ENCODE assay signal across 1 cellular context in genomic region chrX:47650164-47651042, GRCh38.
TF ChIP-seq lines count a peak whose summit lies in the region.

Gene ELK1 (minus strand): TSS chrX:47650563. CDS start chrX:47641441, 9,122 bp downstream.

TF ChIP-seq in HEK293, 187 proteins besides CTCF, POLR2A, EP300 and RAD21 (continued from another document):
- peak; percentile 82 for TF ChIP-seq ZNF398 (tag by site-specific recombination; IDR thresholded peaks at IDR 0.05)
- peak; percentile 42; the same call in 1 of the 2 replicates for TF ChIP-seq ZEB2 (tag by site-specific recombination; IDR thresholded peaks at IDR 0.05)
- TF ChIP-seq ZNF548 (tag by site-specific recombination; IDR thresholded peaks at IDR 0.05): no peak
- no peak for TF ChIP-seq ZBTB21 (tag by site-specific recombination; IDR thresholded peaks at IDR 0.05)
- TF ChIP-seq ZNF23 (tag by site-specific recombination; IDR thresholded peaks at IDR 0.05; ENCODE audit: borderline replicate concordance): no peak
- TF ChIP-seq GLIS1 (tag by site-specific recombination; IDR thresholded peaks at IDR 0.05): peak; percentile 75
- TF ChIP-seq ZNF391 (tag by site-specific recombination; IDR thresholded peaks at IDR 0.05; ENCODE audit: borderline replicate concordance, low read depth): peak; percentile 59; the same call in 1 of the 2 replicates
- TF ChIP-seq ZNF362 (tag by site-specific recombination; IDR thresholded peaks at IDR 0.05): no peak
- TF ChIP-seq ZBTB11 (tag by site-specific recombination; conservative IDR thresholded peaks at IDR 0.05; ENCODE audit: low read depth): 0 out of 2 replicates have a peak, but pooled peaks have one; percentile 15
- TF ChIP-seq SP3 (tag by site-specific recombination; IDR thresholded peaks at IDR 0.05): peak; percentile 77
- peak; percentile 69; the same call in 1 of the 2 replicates for TF ChIP-seq ZBTB48 (tag by site-specific recombination; IDR thresholded peaks at IDR 0.05)
- no peak for TF ChIP-seq ZNF530 (tag by site-specific recombination; IDR thresholded peaks at IDR 0.05; ENCODE audit: low read depth)
- TF ChIP-seq ZNF747 (tag by site-specific recombination; IDR thresholded peaks at IDR 0.05): no peak
- TF ChIP-seq ZNF211 (tag by site-specific recombination; IDR thresholded peaks at IDR 0.05; ENCODE audit: low read depth): no peak
- TF ChIP-seq KLF10 (tag by site-specific recombination; IDR thresholded peaks at IDR 0.05): peak; percentile 96
- peak; percentile 46; the same call in 1 of the 2 replicates for TF ChIP-seq KLF8 (tag by site-specific recombination; IDR thresholded peaks at IDR 0.05)
- TF ChIP-seq SP2 (tag by site-specific recombination; IDR thresholded peaks at IDR 0.05): peak; percentile 88
- peak; percentile 73 for TF ChIP-seq ZBTB17 (tag by site-specific recombination; IDR thresholded peaks at IDR 0.05)
- TF ChIP-seq ZBTB10 (tag by site-specific recombination; IDR thresholded peaks at IDR 0.05): peak; percentile 48; the same call in 1 of the 2 replicates
- no peak for TF ChIP-seq ZNF518A (tag by site-specific recombination; conservative IDR thresholded peaks at IDR 0.05; ENCODE audit: low read depth)
- TF ChIP-seq ZNF843 (tag by site-specific recombination; IDR thresholded peaks at IDR 0.05): no peak
- no peak for TF ChIP-seq ZNF2 (tag by site-specific recombination; IDR thresholded peaks at IDR 0.05)
- no peak for TF ChIP-seq ZSCAN16 (tag by site-specific recombination; IDR thresholded peaks at IDR 0.05)
- peak; percentile 29; the same call in 1 of the 2 replicates for TF ChIP-seq ZNF580 (tag by site-specific recombination; IDR thresholded peaks at IDR 0.05)
- no peak; the same call in 1 of the 2 replicates for TF ChIP-seq ZBTB20 (tag by site-specific recombination; IDR thresholded peaks at IDR 0.05)
- peak; percentile 87 for TF ChIP-seq KLF16 (tag by site-specific recombination; IDR thresholded peaks at IDR 0.05)
- TF ChIP-seq ZNF311 (tag by site-specific recombination; IDR thresholded peaks at IDR 0.05; ENCODE audit: borderline replicate concordance): no peak
- TF ChIP-seq KLF1 (tag by site-specific recombination; IDR thresholded peaks at IDR 0.05): peak; percentile 33; the same call in 1 of the 2 replicates
- peak; percentile 69 for TF ChIP-seq ZNF692 (tag by site-specific recombination; IDR thresholded peaks at IDR 0.05)
- no peak for TF ChIP-seq ZNF623 (tag by site-specific recombination; IDR thresholded peaks at IDR 0.05)
- no peak for TF ChIP-seq SCRT1 (tag by site-specific recombination; IDR thresholded peaks at IDR 0.05; ENCODE audit: borderline replicate concordance)
- no peak for TF ChIP-seq BCL6B (tag by site-specific recombination; IDR thresholded peaks at IDR 0.05)
- TF ChIP-seq ZNF624 (tag by site-specific recombination; IDR thresholded peaks at IDR 0.05): no peak
- no peak for TF ChIP-seq ATF2 (tag by site-specific recombination; IDR thresholded peaks at IDR 0.05; ENCODE audit: low read depth)
- peak; percentile 97 for TF ChIP-seq ZXDB (tag by site-specific recombination; IDR thresholded peaks at IDR 0.05)
- no peak for TF ChIP-seq ZNF529 (tag by site-specific recombination; IDR thresholded peaks at IDR 0.05; ENCODE audit: insufficient replicate concordance)
